Comparison of ENCODE assay signal across 27 cellular contexts in the genomic region with DNA sequence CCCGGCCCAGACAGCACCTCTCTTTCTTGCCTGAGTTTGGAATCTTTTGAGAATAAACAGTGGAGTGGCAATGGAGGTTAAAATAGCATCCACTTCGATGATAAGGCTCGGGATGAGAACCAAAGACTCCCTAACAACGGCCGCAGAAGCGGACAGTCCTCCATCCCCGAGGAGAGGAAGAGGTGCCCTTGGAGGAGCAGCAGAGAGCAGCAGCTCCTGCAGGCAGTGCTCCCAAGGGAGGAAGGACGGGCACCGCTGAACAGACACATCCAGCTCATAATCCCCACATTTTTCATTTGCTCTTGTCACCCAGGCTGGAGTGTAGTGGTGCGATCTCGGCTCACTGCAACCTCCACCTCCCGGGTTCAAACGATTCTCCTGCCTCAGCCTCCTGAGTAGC.
"Had no signal": no experiment of that assay in that cellular context is flagged by ENCODE, and none has a peak within 500 bp of the region (broad histone marks: within the 10 kb centered on the region; RNA-seq: fewer than 3 reads in every experiment).

No MANE protein-coding gene starts in this region.

- H3K27ac ChIP-seq: ascending aorta, breast epithelium, cardiac muscle cell, coronary artery, esophagus muscularis mucosa, foreskin keratinocyte, gastrocnemius medialis, heart left ventricle had no signal

- H3K9me3 ChIP-seq: gastrocnemius medialis had no signal

- H3K4me1 ChIP-seq: ascending aorta, breast epithelium, esophagus muscularis mucosa, foreskin keratinocyte, gastrocnemius medialis had no signal

- H3K36me3 ChIP-seq: ascending aorta, breast epithelium, cardiac muscle cell, esophagus muscularis mucosa, gastrocnemius medialis, heart left ventricle had no signal

- H3K4me3 ChIP-seq: ascending aorta, breast epithelium, cardiac muscle cell, coronary artery, esophagus muscularis mucosa, gastrocnemius medialis, heart left ventricle had no signal

- H3K27me3 ChIP-seq: ascending aorta, breast epithelium, cardiac muscle cell, esophagus muscularis mucosa, foreskin keratinocyte, gastrocnemius medialis, heart left ventricle had no signal

- DNase-seq: activated CD4-positive, alpha-beta memory T cell treated with anti-CD3 and anti-CD28 coated beads for 36 hours; activated CD4-positive, alpha-beta T cell treated with anti-CD3 and anti-CD28 coated beads, Interleukin-2, amount 10 ng/mL, durations not matched to agents 24 days and 14 days; activated CD8-positive, alpha-beta memory T cell treated with anti-CD3 and anti-CD28 coated beads, Interleukin-2, amount 10 ng/mL, durations not matched to agents 7 days and 5 days; activated CD8-positive, alpha-beta memory T cell treated with anti-CD3 and anti-CD28 coated beads, Interleukin-2, amount 50 U/mL, for 4 hours; activated CD8-positive, alpha-beta T cell treated with anti-CD3 and anti-CD28 coated beads, Interleukin-2, amount 10 ng/mL, durations not matched to agents 7 days and 5 days; activated gamma-delta T cell; activated naive CD4-positive, alpha-beta T cell; activated naive CD4-positive, alpha-beta T cell treated with anti-CD3 and anti-CD28 coated beads, Interleukin-2, amount 10 ng/mL, durations not matched to agents 7 days and 5 days; activated naive CD8-positive, alpha-beta T cell treated with anti-CD3 and anti-CD28 coated beads, Interleukin-2, amount 10 ng/mL, durations not matched to agents 7 days and 5 days; activated T-cell treated with anti-CD3 and anti-CD28 coated beads, Interleukin-2, amount 50 U/mL, for 1 hour; activated T-cell treated with anti-CD3 and anti-CD28 coated beads, Interleukin-2, amount 50 U/mL, for 48 hours; central memory CD4-positive, alpha-beta T cell; cerebellar nuclear complex; dermis blood vessel endothelial cell; effector CD4-positive, alpha-beta T cell; effector memory CD8-positive, alpha-beta T cell; erythroblast; foreskin keratinocyte; gastrocnemius medialis; glutamatergic neuron; heart left ventricle; T-helper 2 cell had no signal
